1 cellular context compared by ENCODE assay signal in the genomic region with DNA sequence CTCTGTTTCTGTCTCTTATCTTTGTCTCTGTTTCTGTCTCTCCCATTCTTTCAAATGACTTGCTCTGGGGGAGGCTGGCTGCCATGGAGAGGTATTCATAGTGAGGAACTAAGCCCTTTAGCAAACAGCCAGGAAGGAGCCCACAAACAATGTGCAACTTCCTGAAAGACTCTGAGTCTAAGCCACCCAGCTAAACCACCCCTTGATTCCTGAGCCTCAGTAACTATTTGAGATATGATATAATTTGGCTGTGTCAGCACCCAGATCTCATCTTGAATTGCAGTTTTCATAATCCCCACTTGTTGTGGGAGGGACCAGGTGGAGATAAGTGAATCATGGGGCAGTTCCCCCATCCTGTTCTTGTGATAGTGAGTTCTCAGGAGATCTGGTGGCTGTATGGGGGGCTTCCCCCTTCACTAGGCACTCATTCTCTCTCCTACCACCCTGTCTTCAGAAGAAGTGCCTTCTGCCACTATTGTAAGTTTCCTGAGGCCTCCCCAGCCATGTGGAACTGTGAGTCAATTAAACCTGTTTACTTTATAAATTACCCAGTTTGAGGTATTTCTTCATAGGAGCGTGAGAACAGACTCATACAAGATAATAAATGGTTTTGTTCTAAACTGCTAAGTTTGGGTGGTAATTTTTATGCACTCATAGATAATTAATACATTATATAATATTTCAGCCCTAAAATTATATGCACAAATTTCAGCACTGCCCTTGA.
TF ChIP-seq lines count a peak whose summit lies in the region.

No MANE protein-coding gene starts in this region.

TF ChIP-seq in H1, 55 proteins besides CTCF, POLR2A, EP300 and RAD21:
- TF ChIP-seq POLR2AphosphoS5 (IDR thresholded peaks at IDR 0.05; ENCODE audit: low read depth, low read length) (no peak), SIRT6 (IDR thresholded peaks at IDR 0.05; ENCODE audit: low read length) (no peak), SUZ12 (IDR thresholded peaks at IDR 0.05; ENCODE audit: low read length) (no peak), CHD1 (IDR thresholded peaks at IDR 0.05; ENCODE audit: low read depth, low read length) (no peak)
- TF ChIP-seq, protein P1, sequence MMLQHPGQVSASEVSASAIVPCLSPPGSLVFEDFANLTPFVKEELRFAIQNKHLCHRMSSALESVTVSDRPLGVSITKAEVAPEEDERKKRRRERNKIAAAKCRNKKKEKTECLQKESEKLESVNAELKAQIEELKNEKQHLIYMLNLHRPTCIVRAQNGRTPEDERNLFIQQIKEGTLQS (IDR thresholded peaks at IDR 0.05; ENCODE audit: insufficient read depth, low read depth, low read length), result no peak
